ENCODE assay signal across 8 cellular contexts in genomic region chr5:2752059-2752874, GRCh38. TPM values are rescaled to one million over a fixed set of nuclear protein-coding genes. Genes with fewer than 3 reads are reported as not detected.
DNase-seq lines count a peak whose midpoint lies in the region; ATAC-seq and TF ChIP-seq lines count a peak whose summit lies in the region.

No MANE protein-coding gene starts in this region.

- TF ChIP-seq EP300 in esophagus muscularis mucosa (IDR thresholded peaks at IDR 0.05), result no peak

- DNase-seq in DMS79 treated with DMSO at 0.1 percent for 48 hours (lab: John Stamatoyannopoulos, UW) (peak; percentile 41), NCI-H226 (peak; percentile 48), esophagus muscularis mucosa (ENCODE audit: extremely low spot score) (peak; percentile 60), osteoblast (ENCODE audit: insufficient read length, low spot score, missing footprints) (peak; percentile 97), GM20000 (ENCODE audit: low spot score) (no peak), immature natural killer cell (no peak), SHP77 (lab: John Stamatoyannopoulos, UW) (no peak)

- H3K79me2 ChIP-seq in osteoblast (ENCODE audit: insufficient read depth, low read length), result peaks cover 25% of the 10 kb centered on the region

- H4K20me1 ChIP-seq in osteoblast (ENCODE audit: insufficient read depth, low read length), result peaks cover 4% of the 10 kb centered on the region

- WGBS in esophagus muscularis mucosa, result 2% methylated on average over 31 of the region's 60 CpGs

- H3K27me3 ChIP-seq in esophagus muscularis mucosa (peaks cover 0 to 98% (median 78%) of the 10 kb centered on the region in 4 donors), osteoblast (ENCODE audit: insufficient read depth, low read length) (no peaks in the 10 kb centered on the region)

- H3K4me3 Mint-ChIP-seq in immature natural killer cell, result peak overlapping the region in 1 of 5 donors; percentile 27

- no peak for ATAC-seq in GM21723 (IDR thresholded peaks at IDR 0.05; ENCODE audit: unreplicated experiment)

- H2AFZ ChIP-seq in osteoblast (ENCODE audit: low read length), result peak overlapping the region; percentile 84

- no peak overlapping the region for H3K27ac Mint-ChIP-seq in immature natural killer cell

- H3K9me3 ChIP-seq in esophagus muscularis mucosa, result no peaks in the 10 kb centered on the region
- no peaks in the 10 kb centered on the region for H3K9me3 ChIP-seq in osteoblast (ENCODE audit: low read depth, low read length)

- H3K4me1 ChIP-seq in esophagus muscularis mucosa, result peaks cover 27 to 91% (median 83%) of the 10 kb centered on the region in 4 donors
- peaks cover 14% of the 10 kb centered on the region for H3K4me1 ChIP-seq in osteoblast (ENCODE audit: insufficient read depth, low read length)

- H3K36me3 Mint-ChIP-seq in immature natural killer cell, result peaks cover 0 to 4% (median 0%) of the 10 kb centered on the region in 3 donors

- H3K27me3 Mint-ChIP-seq in immature natural killer cell (ENCODE audit: low read depth in 3 of 3), result peaks cover 23 to 35% (median 29%) of the 10 kb centered on the region in 3 donors

- no peaks in the 10 kb centered on the region for H3K4me1 Mint-ChIP-seq in immature natural killer cell

- intact Hi-C loops in esophagus muscularis mucosa (cut with DNase I), result no loop called here

- no peaks in the 10 kb centered on the region for H3K36me3 ChIP-seq in esophagus muscularis mucosa
- H3K36me3 ChIP-seq in osteoblast (ENCODE audit: insufficient read depth, low read length), result no peaks in the 10 kb centered on the region

- peak overlapping the region; percentile 86 for H3K4me2 ChIP-seq in osteoblast (ENCODE audit: insufficient read depth, low read length)

- no peak for TF ChIP-seq POLR2A in esophagus muscularis mucosa (IDR thresholded peaks at IDR 0.05; ENCODE audit: low read depth)

- H3K27ac ChIP-seq in esophagus muscularis mucosa (replicated peaks in 1 of 4), result no peak overlapping the region
- peak overlapping the region; percentile 56 for H3K27ac ChIP-seq in osteoblast (ENCODE audit: low read depth, low read length)

- H3K4me3 ChIP-seq in esophagus muscularis mucosa (peak overlapping the region; percentile 45 to 54 (median 46)), osteoblast (ENCODE audit: insufficient read depth, low read length) (peak overlapping the region; percentile 77)

- H3K9me3 Mint-ChIP-seq in immature natural killer cell, result peaks cover 0 to 9% (median 4%) of the 10 kb centered on the region in 6 donors

- TF ChIP-seq CTCF in esophagus muscularis mucosa (IDR thresholded peaks at IDR 0.05) (no peak), osteoblast (IDR thresholded peaks at IDR 0.05; ENCODE audit: extremely low read depth, low read depth, low read length) (no peak), GM20000 (IDR thresholded peaks at IDR 0.05; ENCODE audit: extremely low read depth, missing control alignments) (no peak)

RNA-seq across cellular contexts. Expression of gene IRX2, which starts 0.8 kb away (rescaled TPM):
- under 1 TPM in 2 of 4 donors, not detected in 2; 0.17 to 0.26 TPM for total RNA-seq in esophagus muscularis mucosa
- 5.3 and 7.2 TPM in 2 replicates for total RNA-seq in osteoblast
- not detected for polyA plus RNA-seq in immature natural killer cell

Comparison
In these comparisons a context has a peak if more than half of its experiments do, and no peak if none do; other contexts are left out.
1. DNase-seq: peak in DMS79 treated with DMSO at 0.1 percent for 48 hours (single experiment), NCI-H226 (single experiment), esophagus muscularis mucosa (single experiment) and osteoblast (single experiment); none in GM20000 (single experiment), immature natural killer cell (0 of 3) and SHP77 (0 of 2).